ENCODE assay signal across 10 cellular contexts in genomic region chr1:175080030-175080429, GRCh38. TPM values are rescaled to one million over a fixed set of nuclear protein-coding genes. Genes with fewer than 3 reads are reported as not detected.
"Had no signal": no experiment of that assay in that cellular context is flagged by ENCODE, and none has a peak within 500 bp of the region (broad histone marks: within the 10 kb centered on the region; RNA-seq: fewer than 3 reads in every experiment).

No MANE protein-coding gene starts in this region.

- H3K9ac ChIP-seq: GM23248 had no signal

- H3K27ac Mint-ChIP-seq: IgD-negative memory B cell had no signal

- H3K36me3 ChIP-seq: HAP-1 had no signal

- DNase-seq: GM23248, GOT3, H7, KBM-7 had no signal

- H3K4me3 ChIP-seq: GM23248, HAP-1 had no signal

- H3K4me3 Mint-ChIP-seq: IgD-negative memory B cell had no signal

- H3K9me3 Mint-ChIP-seq: IgD-negative memory B cell had no signal

- H3K4me1 ChIP-seq: HAP-1 had no signal

- ATAC-seq: HCT116, HepG2 had no signal

- H3K27ac ChIP-seq: GM23248, HL-60 had no signal

- H3K9me3 ChIP-seq: HAP-1 had no signal

RNA-seq across cellular contexts. Expression of gene TNN, which starts 12.4 kb away (rescaled TPM):
- total RNA-seq: GM23248, H4, HepG2 had no signal
- polyA plus RNA-seq: GM23248, HepG2, IgD-negative memory B cell had no signal
